Comparison of ENCODE assay signal across 8 cellular contexts in genomic region chr9:133792721-133793470, GRCh38. TPM values are rescaled to one million over a fixed set of nuclear protein-coding genes. Genes with fewer than 3 reads are reported as not detected.
DNase-seq lines count a peak whose midpoint lies in the region; ATAC-seq and TF ChIP-seq lines count a peak whose summit lies in the region.

No MANE protein-coding gene starts in this region.

- H3K79me2 ChIP-seq in parathyroid adenoma, result no peaks in the 10 kb centered on the region

- no peak overlapping the region for H3K4me3 Mint-ChIP-seq in activated naive CD4-positive, alpha-beta T cell treated with anti-CD3 and anti-CD28 coated beads for 36 hours

- H3K36me3 ChIP-seq in RWPE2 (ENCODE audit: low read depth) (peaks cover 77% of the 10 kb centered on the region), parathyroid adenoma (ENCODE audit: control insufficient read depth, insufficient read depth, low read length) (no peaks in the 10 kb centered on the region)

- H3K27me3 Mint-ChIP-seq in activated naive CD4-positive, alpha-beta T cell treated with anti-CD3 and anti-CD28 coated beads for 36 hours (ENCODE audit: low read depth), result peaks cover 2% of the 10 kb centered on the region

- intact Hi-C loops in activated naive CD4-positive, alpha-beta T cell treated with anti-CD3 and anti-CD28 coated beads for 36 hours (cut with micrococcal nuclease), result loop anchor here (1.0 kb wide), 1 partner anchor 201 kb away; no protein-coding TSS in a partner anchor

- peak; percentile 19 for DNase-seq in NCI-H345 (lab: John Stamatoyannopoulos, UW)
- DNase-seq in NCI-H345 treated with DMSO at 0.1 percent for 48 hours (lab: John Stamatoyannopoulos, UW; ENCODE audit: unreplicated experiment), result no peak
- no peak for DNase-seq in RWPE2 (ENCODE audit: low spot score)
- peak; percentile 63 for DNase-seq in activated naive CD4-positive, alpha-beta T cell treated with anti-CD3 and anti-CD28 coated beads for 36 hours
- peak; percentile 79 for DNase-seq in glomerular visceral epithelial cell (ENCODE audit: extremely low spot score)
- DNase-seq in ureter (ENCODE audit: low spot score), result peak; percentile 78

- no peak overlapping the region for H2AFZ ChIP-seq in parathyroid adenoma

- H3K27ac ChIP-seq in RWPE2 (ENCODE audit: poor library complexity, severe bottlenecking) (no peak overlapping the region), parathyroid adenoma (no peak overlapping the region)

- no peaks in the 10 kb centered on the region for H3K36me3 Mint-ChIP-seq in activated naive CD4-positive, alpha-beta T cell treated with anti-CD3 and anti-CD28 coated beads for 36 hours (ENCODE audit: low read depth)

- H3K27me3 ChIP-seq in RWPE2 (ENCODE audit: insufficient read depth, poor library complexity, severe bottlenecking), result no peaks in the 10 kb centered on the region
- H3K27me3 ChIP-seq in parathyroid adenoma (ENCODE audit: control insufficient read depth, insufficient read depth, low read length), result no peaks in the 10 kb centered on the region

- ATAC-seq in HG03045 (IDR thresholded peaks at IDR 0.05; ENCODE audit: unreplicated experiment), result peak; percentile 41
- peak; percentile 67 for ATAC-seq in RWPE2 (ENCODE audit: low read depth)

- H3K4me3 ChIP-seq in RWPE2 (ENCODE audit: severe bottlenecking), result no peak overlapping the region
- H3K4me3 ChIP-seq in parathyroid adenoma (ENCODE audit: low read depth, low read length), result no peak overlapping the region

- H3K9me3 Mint-ChIP-seq in activated naive CD4-positive, alpha-beta T cell treated with anti-CD3 and anti-CD28 coated beads for 36 hours, result no peaks in the 10 kb centered on the region

- no peak overlapping the region for H3K9ac ChIP-seq in parathyroid adenoma

- H3K4me2 ChIP-seq in parathyroid adenoma (ENCODE audit: low read length), result no peak overlapping the region

- CTCF ChIA-PET in activated naive CD4-positive, alpha-beta T cell treated with anti-CD3 and anti-CD28 coated beads for 36 hours (lab: Charles Lee), result interaction anchor here (0.6 to 6.8 kb wide), 3 partner anchors 11 to 202 kb away, joined by 3 to 61 read pairs (median 10); no protein-coding TSS in a partner anchor

- H3K4me1 Mint-ChIP-seq in activated naive CD4-positive, alpha-beta T cell treated with anti-CD3 and anti-CD28 coated beads for 36 hours (ENCODE audit: low read depth), result peaks cover 2% of the 10 kb centered on the region

- no peaks in the 10 kb centered on the region for H3K4me1 ChIP-seq in RWPE2 (ENCODE audit: insufficient read depth, poor library complexity, severe bottlenecking)
- H3K4me1 ChIP-seq in parathyroid adenoma, result no peaks in the 10 kb centered on the region

- no peak overlapping the region for H3K27ac Mint-ChIP-seq in activated naive CD4-positive, alpha-beta T cell treated with anti-CD3 and anti-CD28 coated beads for 36 hours

- H3K9me3 ChIP-seq in RWPE2 (ENCODE audit: severe bottlenecking) (no peaks in the 10 kb centered on the region), parathyroid adenoma (ENCODE audit: control insufficient read depth, low read length) (no peaks in the 10 kb centered on the region)

- TF ChIP-seq CTCF in RWPE2 (IDR thresholded peaks at IDR 0.05; ENCODE audit: poor library complexity, severe bottlenecking), result peak; percentile 75
- peak; percentile 84 for TF ChIP-seq CTCF in parathyroid adenoma (IDR thresholded peaks at IDR 0.05)

RNA-seq across cellular contexts. Expression of gene SARDH, which starts 54.7 kb away (rescaled TPM):
- 1 to 10 TPM; 7.7 TPM for total RNA-seq in activated naive CD4-positive, alpha-beta T cell treated with anti-CD3 and anti-CD28 coated beads for 36 hours
- 4.1 TPM for total RNA-seq in ureter

Comparison
In these comparisons a context has a peak if more than half of its experiments do, and no peak if none do; other contexts are left out.
1. DNase-seq: peak in NCI-H345 (single experiment), activated naive CD4-positive, alpha-beta T cell treated with anti-CD3 and anti-CD28 coated beads for 36 hours (single experiment), glomerular visceral epithelial cell (single experiment) and ureter (single experiment); none in NCI-H345 treated with DMSO at 0.1 percent for 48 hours (single experiment) and RWPE2 (single experiment).